In the genomic region with DNA sequence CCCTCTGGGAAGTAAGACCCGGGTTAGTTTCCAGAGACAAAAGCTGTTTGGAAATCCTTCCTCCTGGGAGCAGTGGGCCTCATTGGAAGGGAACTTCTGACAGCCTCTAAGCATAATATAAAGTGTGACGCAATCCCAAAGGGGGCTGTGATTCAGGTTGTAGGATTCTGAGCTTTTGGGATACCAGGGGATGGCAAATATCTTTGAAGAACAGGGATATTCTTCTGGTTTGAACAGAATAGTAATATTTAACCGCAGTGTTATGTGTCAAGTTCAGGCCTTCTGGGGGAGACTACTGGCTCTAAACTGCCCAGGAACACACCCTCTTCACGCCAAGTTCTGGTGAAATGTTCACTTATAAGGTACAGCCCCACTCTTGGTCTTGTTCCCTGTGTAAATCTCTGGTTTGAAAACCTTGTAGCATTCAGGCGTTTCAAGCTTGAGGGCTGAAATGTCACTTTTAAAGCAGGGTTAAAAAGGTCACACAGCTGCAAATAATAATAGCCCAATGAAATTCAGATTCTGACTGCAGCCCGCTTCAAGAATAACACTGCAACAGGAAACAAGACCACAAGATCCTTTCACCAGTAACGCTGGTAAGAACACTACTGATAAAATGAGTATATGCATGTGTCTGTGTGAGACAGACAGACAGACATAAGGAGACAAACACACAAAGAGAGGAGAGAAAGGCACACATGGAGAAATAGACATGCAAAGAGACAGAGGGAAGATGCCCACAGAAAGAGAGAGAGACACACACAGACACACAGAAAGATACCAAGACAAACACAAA, we compare ENCODE assay signal across 10 cellular contexts.
A peak's percentile ranks its signal among the peaks of the same experiment; 100 is the strongest.
DNase-seq lines count a peak whose midpoint lies in the region; ATAC-seq and TF ChIP-seq lines count a peak whose summit lies in the region.
"Had no signal": no experiment of that assay in that cellular context is flagged by ENCODE, and none has a peak within 500 bp of the region (broad histone marks: within the 10 kb centered on the region; RNA-seq: fewer than 3 reads in every experiment).

No MANE protein-coding gene starts in this region.

- no peak overlapping the region for H3K4me3 Mint-ChIP-seq in stimulated activated effector memory CD8-positive, alpha-beta T cell treated with anti-CD3 and anti-CD28 coated beads, Interleukin-12 subunit alpha, Interleukin-12 subunit beta, amount 100 ng/mL, for 72 hours

- DNase-seq in Right ventricle myocardium inferior (ENCODE audit: missing footprints), result no peak
- DNase-seq in left ventricle myocardium inferior, result no peak
- peak; percentile 45 for DNase-seq in astrocyte of the cerebellum (ENCODE audit: low read depth)
- no peak for DNase-seq in stimulated activated effector memory CD8-positive, alpha-beta T cell treated with anti-CD3 and anti-CD28 coated beads, Interleukin-12 subunit alpha, Interleukin-12 subunit beta, amount 100 ng/mL, for 72 hours (ENCODE audit: low spot score in 2 of 2)
- DNase-seq in stimulated activated CD4-positive, alpha-beta T cell treated with anti-CD3 and anti-CD28 coated beads, Interleukin-4, amount 100 ng/mL, for 1 hour, result no peak
- no peak for DNase-seq in T-helper 9 cell
- DNase-seq in left lobe of liver (ENCODE audit: low spot score), result no peak
- DNase-seq: heart left ventricle, NCI-H1048 had no signal

- intact Hi-C loops in Right ventricle myocardium inferior (cut with DNase I), result no loop called here
- intact Hi-C loops in left ventricle myocardium inferior (cut with micrococcal nuclease), result no loop called here

- H3K27me3 ChIP-seq in left ventricle myocardium inferior (ENCODE audit: low read depth), result no peaks in the 10 kb centered on the region
- H3K27me3 ChIP-seq: heart left ventricle had no signal

- H3K4me3 ChIP-seq in left ventricle myocardium inferior (no peak overlapping the region), astrocyte of the cerebellum (ENCODE audit: low read depth, low read length) (no peak overlapping the region)
- H3K4me3 ChIP-seq: heart left ventricle had no signal

- ATAC-seq in Right ventricle myocardium inferior (peak; percentile 63), HG02981 (IDR thresholded peaks at IDR 0.05; ENCODE audit: unreplicated experiment) (peak; percentile 62), left lobe of liver (no peak)
- ATAC-seq in stimulated activated effector memory CD8-positive, alpha-beta T cell treated with anti-CD3 and anti-CD28 coated beads, Interleukin-12 subunit alpha, Interleukin-12 subunit beta, amount 100 ng/mL, for 72 hours, result peak; percentile 34

- no peaks in the 10 kb centered on the region for H3K9me3 ChIP-seq in left ventricle myocardium inferior (replicated peaks)
- H3K9me3 ChIP-seq: heart left ventricle had no signal

- no peaks in the 10 kb centered on the region for H3K36me3 Mint-ChIP-seq in stimulated activated effector memory CD8-positive, alpha-beta T cell treated with anti-CD3 and anti-CD28 coated beads, Interleukin-12 subunit alpha, Interleukin-12 subunit beta, amount 100 ng/mL, for 72 hours

- no peak overlapping the region for H3K27ac Mint-ChIP-seq in stimulated activated effector memory CD8-positive, alpha-beta T cell treated with anti-CD3 and anti-CD28 coated beads, Interleukin-12 subunit alpha, Interleukin-12 subunit beta, amount 100 ng/mL, for 72 hours

- H3K4me1 ChIP-seq in left ventricle myocardium inferior, result peaks cover 23% of the 10 kb centered on the region

- in situ Hi-C loops in astrocyte of the cerebellum (cut with HindIII; ENCODE audit: low sequenced_read_pairs), result no loop called here

- TF ChIP-seq CTCF in left ventricle myocardium inferior (IDR thresholded peaks at IDR 0.05; ENCODE audit: borderline replicate concordance) (no peak), astrocyte of the cerebellum (IDR thresholded peaks at IDR 0.05; ENCODE audit: low read depth, low read length, missing control alignments) (no peak)

- H3K4me1 Mint-ChIP-seq in stimulated activated effector memory CD8-positive, alpha-beta T cell treated with anti-CD3 and anti-CD28 coated beads, Interleukin-12 subunit alpha, Interleukin-12 subunit beta, amount 100 ng/mL, for 72 hours, result no peaks in the 10 kb centered on the region

- H3K27ac ChIP-seq in left ventricle myocardium inferior (replicated peaks), result no peak overlapping the region
- H3K27ac ChIP-seq: heart left ventricle had no signal

- no peaks in the 10 kb centered on the region for H3K9me3 Mint-ChIP-seq in stimulated activated effector memory CD8-positive, alpha-beta T cell treated with anti-CD3 and anti-CD28 coated beads, Interleukin-12 subunit alpha, Interleukin-12 subunit beta, amount 100 ng/mL, for 72 hours

- H3K36me3 ChIP-seq in left ventricle myocardium inferior, result no peaks in the 10 kb centered on the region
- H3K36me3 ChIP-seq: heart left ventricle had no signal
